22 cellular contexts compared by ENCODE assay signal in genomic region chrX:54422168-54422567, GRCh38.
"Had no signal": no experiment of that assay in that cellular context is flagged by ENCODE, and none has a peak within 500 bp of the region (broad histone marks: within the 10 kb centered on the region; RNA-seq: fewer than 3 reads in every experiment).

No MANE protein-coding gene starts in this region.

- H3K4me3 ChIP-seq: K562, SJSA1 had no signal

- H3K27ac ChIP-seq: KMS-11, SJSA1 had no signal

- DNase-seq: Kasumi-1, MM.1S, NCI-H1092 treated with DMSO at 0.1 percent for 48 hours, NCI-H1436, NCI-H187, NCI-H2029, NCI-H2081 treated with DMSO at 0.1 percent for 48 hours, NCI-H2171, NCI-H226, NCI-H446, NCI-H510A, NCI-H524 treated with DMSO at 0.1 percent for 48 hours, NCI-H69, NCI-H774, Right ventricle myocardium superior, RPMI8226, SIG-M5, SK-N-SH had no signal

- ATAC-seq: K562 had no signal

- H3K9me3 ChIP-seq: SJSA1, SK-N-SH had no signal

- H3K9ac ChIP-seq: KMS-11, SK-N-SH had no signal

- H3K36me3 ChIP-seq: SJSA1 had no signal

- H3K4me1 ChIP-seq: SJSA1 had no signal

- H3K27me3 ChIP-seq: SJSA1 had no signal

- FAIRE-seq: K562, RCC 7860 had no signal
